In genomic region chr20:58854638-58855471, GRCh38 we compare ENCODE assay signal across 10 cellular contexts. TPM values are rescaled to one million over a fixed set of nuclear protein-coding genes. Genes with fewer than 3 reads are reported as not detected.
DNase-seq lines count a peak whose midpoint lies in the region; ATAC-seq, FAIRE-seq and TF ChIP-seq lines count a peak whose summit lies in the region.
"Had no signal": no experiment of that assay in that cellular context is flagged by ENCODE, and none has a peak within 500 bp of the region (broad histone marks: within the 10 kb centered on the region; RNA-seq: fewer than 3 reads in every experiment).

No MANE protein-coding gene starts in this region.

- DNase-seq in activated CD4-positive, alpha-beta T cell treated with anti-CD3 and anti-CD28 coated beads for 36 hours = peak; percentile 16
- no peak for DNase-seq in activated CD4-positive, alpha-beta T cell treated with anti-CD3 and anti-CD28 coated beads for 4 hours
- DNase-seq in adipocyte (ENCODE audit: low read depth) = no peak
- no peak for DNase-seq in keratinocyte (ENCODE audit: low read depth, low spot score)
- DNase-seq in stimulated activated naive B cell treated with anti-CD40 and anti-IgM and Interleukin-4, amounts not matched to agents 10 μg/mL and 1 μg/mL and 100 μg/mL, for 72 hours = no peak
- no peak for DNase-seq in NK-92 treated with Interleukin-12 subunit alpha and Interleukin-12 subunit beta, amount 100 ng/mL, for 24 hours (lab: John Stamatoyannopoulos, UW)
- no peak for DNase-seq in natural killer cell
- no peak for DNase-seq in GM19240 (ENCODE audit: insufficient read length, low spot score)
- DNase-seq: kidney glomerular epithelial cell, NCI-H1105 treated with DMSO at 0.1 percent for 48 hours had no signal

- CTCF ChIA-PET in activated CD4-positive, alpha-beta T cell treated with anti-CD3 and anti-CD28 coated beads for 36 hours (lab: Charles Lee) = no interaction called here

- POLR2A ChIA-PET in activated CD4-positive, alpha-beta T cell treated with anti-CD3 and anti-CD28 coated beads for 36 hours (lab: Charles Lee) = no interaction called here

- H3K9me3 ChIP-seq in adipocyte (ENCODE audit: control insufficient read depth, low read length) = no peaks in the 10 kb centered on the region
- no peaks in the 10 kb centered on the region for H3K9me3 ChIP-seq in keratinocyte (ENCODE audit: control insufficient read depth, low read depth, low read length)

- TF ChIP-seq CTCF in keratinocyte (optimal IDR thresholded peaks at IDR 0.05 in 1 of 3, IDR thresholded peaks at IDR 0.05 in 1 of 3, conservative IDR thresholded peaks at IDR 0.05 in 1 of 3; ENCODE audit: extremely low read depth in 1 of 3, insufficient read depth in 2 of 3, low read length in 3 of 3) (no peak), natural killer cell (IDR thresholded peaks at IDR 0.05) (no peak)

- H3K27me3 Mint-ChIP-seq in activated CD4-positive, alpha-beta T cell treated with anti-CD3 and anti-CD28 coated beads for 36 hours = peaks cover 40% of the 10 kb centered on the region
- peaks cover 43 to 71% of the 10 kb centered on the region in 2 donors for H3K27me3 Mint-ChIP-seq in stimulated activated naive B cell treated with anti-CD40 and anti-IgM and Interleukin-4, amounts not matched to agents 10 μg/mL and 1 μg/mL and 100 μg/mL, for 72 hours
- H3K27me3 Mint-ChIP-seq in natural killer cell (ENCODE audit: low read depth in 2 of 2) = peaks cover 51 to 65% of the 10 kb centered on the region in 2 donors

- H3K4me3 ChIP-seq in adipocyte (ENCODE audit: low read length) (peak overlapping the region; percentile 15), keratinocyte (ENCODE audit: control insufficient read depth in 2 of 3, extremely low read depth in 1 of 3, insufficient read depth in 2 of 3, low read depth in 1 of 3, low read length in 3 of 3) (peak overlapping the region in 1 of 3 experiments; percentile 38)

- H3K4me1 Mint-ChIP-seq in activated CD4-positive, alpha-beta T cell treated with anti-CD3 and anti-CD28 coated beads for 36 hours = peaks cover 7% of the 10 kb centered on the region
- H3K4me1 Mint-ChIP-seq in stimulated activated naive B cell treated with anti-CD40 and anti-IgM and Interleukin-4, amounts not matched to agents 10 μg/mL and 1 μg/mL and 100 μg/mL, for 72 hours = peaks cover 21 to 41% of the 10 kb centered on the region in 2 donors
- peaks cover 0 to 25% of the 10 kb centered on the region in 2 donors for H3K4me1 Mint-ChIP-seq in natural killer cell

- no peak overlapping the region for H3K27ac Mint-ChIP-seq in activated CD4-positive, alpha-beta T cell treated with anti-CD3 and anti-CD28 coated beads for 36 hours
- H3K27ac Mint-ChIP-seq in stimulated activated naive B cell treated with anti-CD40 and anti-IgM and Interleukin-4, amounts not matched to agents 10 μg/mL and 1 μg/mL and 100 μg/mL, for 72 hours = no peak overlapping the region
- no peak overlapping the region for H3K27ac Mint-ChIP-seq in natural killer cell

- no peak overlapping the region for H2AFZ ChIP-seq in keratinocyte (ENCODE audit: control insufficient read depth, low read length)

- no peaks in the 10 kb centered on the region for H3K9me1 ChIP-seq in keratinocyte (ENCODE audit: control insufficient read depth, extremely low read depth, insufficient read depth, low read length)

- H3K9me3 Mint-ChIP-seq in activated CD4-positive, alpha-beta T cell treated with anti-CD3 and anti-CD28 coated beads for 36 hours (ENCODE audit: low read depth) = no peaks in the 10 kb centered on the region
- peaks cover 0 to 7% of the 10 kb centered on the region in 2 donors for H3K9me3 Mint-ChIP-seq in stimulated activated naive B cell treated with anti-CD40 and anti-IgM and Interleukin-4, amounts not matched to agents 10 μg/mL and 1 μg/mL and 100 μg/mL, for 72 hours
- no peaks in the 10 kb centered on the region for H3K9me3 Mint-ChIP-seq in natural killer cell

- H4K20me1 ChIP-seq in keratinocyte (ENCODE audit: control insufficient read depth, extremely low read depth, insufficient read depth, low read length) = no peaks in the 10 kb centered on the region

- peaks cover 36% of the 10 kb centered on the region for H3K27me3 ChIP-seq in adipocyte (replicated peaks; ENCODE audit: control insufficient read depth, insufficient read depth, low read length)
- H3K27me3 ChIP-seq in keratinocyte (ENCODE audit: control insufficient read depth, extremely low read depth, insufficient read depth, low read length) = peaks cover 57% of the 10 kb centered on the region

- H3K36me3 ChIP-seq in adipocyte (ENCODE audit: control insufficient read depth, insufficient read depth, low read length, severe bottlenecking) = no peaks in the 10 kb centered on the region
- no peaks in the 10 kb centered on the region for H3K36me3 ChIP-seq in keratinocyte (ENCODE audit: control insufficient read depth in 2 of 2, extremely low read depth in 1 of 2, insufficient read depth in 2 of 2, low read length in 2 of 2)

- no peak overlapping the region for H3K27ac ChIP-seq in keratinocyte (ENCODE audit: control insufficient read depth, insufficient read depth, low read length)

- peak overlapping the region; percentile 45 for H3K4me2 ChIP-seq in keratinocyte (ENCODE audit: control insufficient read depth, extremely low read depth, insufficient read depth, low read depth, low read length)

- peak overlapping the region; percentile 21 for H3K4me3 Mint-ChIP-seq in activated CD4-positive, alpha-beta T cell treated with anti-CD3 and anti-CD28 coated beads for 36 hours
- peak overlapping the region; percentile 24 to 52 for H3K4me3 Mint-ChIP-seq in stimulated activated naive B cell treated with anti-CD40 and anti-IgM and Interleukin-4, amounts not matched to agents 10 μg/mL and 1 μg/mL and 100 μg/mL, for 72 hours
- H3K4me3 Mint-ChIP-seq in natural killer cell = no peak overlapping the region

- peaks cover 16% of the 10 kb centered on the region for H3K4me1 ChIP-seq in adipocyte (ENCODE audit: control insufficient read depth, insufficient read depth, low read length)
- H3K4me1 ChIP-seq in keratinocyte (ENCODE audit: control insufficient read depth, extremely low read depth, insufficient read depth, low read length) = peaks cover 6% of the 10 kb centered on the region

- intact Hi-C loops in activated CD4-positive, alpha-beta T cell treated with anti-CD3 and anti-CD28 coated beads for 36 hours (cut with DNase I, micrococcal nuclease) = loop anchor here (5.0 kb wide), 2 partner anchors 203 to 618 kb away; partner anchors contain the start of gene STX16 (in 1 of the 2)
- intact Hi-C loops in natural killer cell (cut with micrococcal nuclease) = loop anchor here (5.0 kb wide), 1 partner anchor 203 kb away; the partner anchor contains the start of gene STX16

- no peak overlapping the region for H3K9ac ChIP-seq in adipocyte (ENCODE audit: low read length)
- H3K9ac ChIP-seq in keratinocyte (ENCODE audit: control insufficient read depth, extremely low read depth, insufficient read depth, low read length) = no peak overlapping the region

- FAIRE-seq in keratinocyte (lab: Jason Lieb, UNC) = no peak

- H3K79me2 ChIP-seq in keratinocyte (ENCODE audit: control insufficient read depth, insufficient read depth, low read length) = no peaks in the 10 kb centered on the region

- H3K36me3 Mint-ChIP-seq in activated CD4-positive, alpha-beta T cell treated with anti-CD3 and anti-CD28 coated beads for 36 hours (ENCODE audit: low read depth) = no peaks in the 10 kb centered on the region
- peaks cover 5% of the 10 kb centered on the region in 2 donors for H3K36me3 Mint-ChIP-seq in stimulated activated naive B cell treated with anti-CD40 and anti-IgM and Interleukin-4, amounts not matched to agents 10 μg/mL and 1 μg/mL and 100 μg/mL, for 72 hours
- H3K36me3 Mint-ChIP-seq in natural killer cell = no peaks in the 10 kb centered on the region

- no peak for ATAC-seq in activated CD4-positive, alpha-beta T cell treated with anti-CD3 and anti-CD28 coated beads for 36 hours
- no peak for ATAC-seq in stimulated activated naive B cell treated with anti-CD40 and anti-IgM and Interleukin-4, amounts not matched to agents 10 μg/mL and 1 μg/mL and 100 μg/mL, for 72 hours (replicated peaks)
- ATAC-seq in natural killer cell = no peak

- dilution Hi-C loops in keratinocyte (cut with MboI; ENCODE audit: extremely low pct_ligation_motif_present, low sequenced_read_pairs) = loop anchor here (25.0 kb wide), 1 partner anchor 357 kb away; no protein-coding TSS in a partner anchor

RNA-seq across cellular contexts. Expression of gene GNAS, which starts 2.3 kb away (rescaled TPM):
- total RNA-seq in activated CD4-positive, alpha-beta T cell treated with anti-CD3 and anti-CD28 coated beads for 36 hours = 100 to 1,000 TPM; 713 to 965 TPM
- polyA plus RNA-seq in keratinocyte = 521 to 1,373 TPM (median 560 TPM) in 3 replicates
- polyA plus RNA-seq in keratinocyte (2011; ENCODE audit: low read depth) = 345 TPM
- polyA plus RNA-seq in keratinocyte (2011; cell fraction: cytosol; rRNA removed) = 1,324 and 1,529 TPM in 2 replicates
- 473 and 571 TPM in 2 replicates for polyA plus RNA-seq in keratinocyte (2011; cell fraction: nucleus; rRNA removed)
- 763 and 836 TPM in 2 replicates for polyA plus RNA-seq in keratinocyte (2012; ENCODE audit: low replicate concordance)
- 1,008 to 2,459 TPM (median 1,365 TPM) in 3 replicates for polyA minus RNA-seq in keratinocyte
- polyA minus RNA-seq in keratinocyte (2011; cell fraction: cytosol; rRNA and poly(A)+ RNA removed) = 759 TPM
- 166 and 235 TPM in 2 replicates for polyA minus RNA-seq in keratinocyte (2011; cell fraction: nucleus; rRNA and poly(A)+ RNA removed)
- 100 to 1,000 TPM; 530 to 823 (median 582) TPM for total RNA-seq in natural killer cell

RNA-seq across cellular contexts. Expression of gene GNAS-AS1, which starts 4.2 kb away (rescaled TPM):
- total RNA-seq in activated CD4-positive, alpha-beta T cell treated with anti-CD3 and anti-CD28 coated beads for 36 hours = 1 to 10 TPM; 1.1 to 1.9 TPM
- 0.25 to 0.37 TPM (median 0.31 TPM) in 3 replicates for polyA plus RNA-seq in keratinocyte
- 0.89 TPM for polyA plus RNA-seq in keratinocyte (2011; ENCODE audit: low read depth)
- 0.25 and 0.27 TPM in 2 replicates for polyA plus RNA-seq in keratinocyte (2011; cell fraction: cytosol; rRNA removed)
- polyA plus RNA-seq in keratinocyte (2011; cell fraction: nucleus; rRNA removed) = 0.24 and 0.32 TPM in 2 replicates
- polyA plus RNA-seq in keratinocyte (2012; ENCODE audit: low replicate concordance) = 0.16 TPM in 1 of 2 replicates, not detected in the other
- polyA minus RNA-seq in keratinocyte = 0.13 to 0.40 TPM in 2 of 3 replicates, not detected in the other
- polyA minus RNA-seq in keratinocyte (2011; cell fraction: cytosol; rRNA and poly(A)+ RNA removed) = not detected
- polyA minus RNA-seq in keratinocyte (2011; cell fraction: nucleus; rRNA and poly(A)+ RNA removed) = 0.32 and 0.62 TPM in 2 replicates
- total RNA-seq in natural killer cell = under 1 TPM in 2 of 3 donors, not detected in 1; 0.60 to 0.66 TPM
